ENCODE assay signal across 25 cellular contexts in genomic region chr3:29893024-29893554, GRCh38.
"Had no signal": no experiment of that assay in that cellular context is flagged by ENCODE, and none has a peak within 500 bp of the region (broad histone marks: within the 10 kb centered on the region; RNA-seq: fewer than 3 reads in every experiment).

No MANE protein-coding gene starts in this region.

- DNase-seq: colonic mucosa; effector CD4-positive, alpha-beta T cell; endodermal cell; erythroblast; glutamatergic neuron; immature natural killer cell; kidney; left cardiac atrium; left ventricle myocardium inferior; mesenchymal stem cell; midbrain; posterior cingulate gyrus; sigmoid colon; small intestine; stimulated activated CD4-positive, alpha-beta T cell treated with anti-CD3 and anti-CD28 coated beads, Interleukin-4, amount 100 ng/mL, for 1 hour; stimulated activated CD8-positive, alpha-beta memory T cell treated with anti-CD3 and anti-CD28 coated beads, Interleukin-4, amount 100 ng/mL, for 48 hours; stimulated activated naive CD8-positive, alpha-beta T cell treated with anti-CD3 and anti-CD28 coated beads, Interleukin-15, Interleukin-2, amounts not matched to agents 100 U/mL and 50 U/mL, for 24 hours; thyroid gland had no signal

- H3K27me3 ChIP-seq: colonic mucosa, gastroesophageal sphincter, right atrium auricular region, sigmoid colon, suprapubic skin, thyroid gland, vagina had no signal

- H3K36me3 ChIP-seq: colonic mucosa, gastroesophageal sphincter, right atrium auricular region, sigmoid colon, suprapubic skin, thyroid gland, vagina had no signal

- H3K27ac ChIP-seq: colonic mucosa, gastroesophageal sphincter, left ventricle myocardium inferior, right atrium auricular region, sigmoid colon, suprapubic skin, thyroid gland, vagina had no signal

- ATAC-seq: gastroesophageal sphincter; left cardiac atrium; natural killer cell treated with Interleukin-12 subunit alpha and Interleukin-12 subunit beta and Interleukin-15 and Interleukin-18, amount 100 ng/mL, for 72 hours; stimulated activated effector memory CD8-positive, alpha-beta T cell treated with anti-CD3 and anti-CD28 coated beads, Interleukin-12 subunit alpha, Interleukin-12 subunit beta, amount 100 ng/mL, for 72 hours; stimulated activated naive CD8-positive, alpha-beta T cell treated with anti-CD3 and anti-CD28 coated beads, Interleukin-15, Interleukin-2, amounts not matched to agents 100 U/mL and 50 U/mL, for 24 hours had no signal

- H3K9me3 ChIP-seq: colonic mucosa, gastroesophageal sphincter, left ventricle myocardium inferior, right atrium auricular region, sigmoid colon, suprapubic skin, thyroid gland, vagina had no signal

- H3K4me1 ChIP-seq: colonic mucosa, gastroesophageal sphincter, right atrium auricular region, suprapubic skin, thyroid gland, vagina had no signal

- H3K4me3 ChIP-seq: colonic mucosa, gastroesophageal sphincter, left ventricle myocardium inferior, lung, right atrium auricular region, sigmoid colon, suprapubic skin, thyroid gland, vagina had no signal
